9 cellular contexts compared by ENCODE assay signal in the genomic region with DNA sequence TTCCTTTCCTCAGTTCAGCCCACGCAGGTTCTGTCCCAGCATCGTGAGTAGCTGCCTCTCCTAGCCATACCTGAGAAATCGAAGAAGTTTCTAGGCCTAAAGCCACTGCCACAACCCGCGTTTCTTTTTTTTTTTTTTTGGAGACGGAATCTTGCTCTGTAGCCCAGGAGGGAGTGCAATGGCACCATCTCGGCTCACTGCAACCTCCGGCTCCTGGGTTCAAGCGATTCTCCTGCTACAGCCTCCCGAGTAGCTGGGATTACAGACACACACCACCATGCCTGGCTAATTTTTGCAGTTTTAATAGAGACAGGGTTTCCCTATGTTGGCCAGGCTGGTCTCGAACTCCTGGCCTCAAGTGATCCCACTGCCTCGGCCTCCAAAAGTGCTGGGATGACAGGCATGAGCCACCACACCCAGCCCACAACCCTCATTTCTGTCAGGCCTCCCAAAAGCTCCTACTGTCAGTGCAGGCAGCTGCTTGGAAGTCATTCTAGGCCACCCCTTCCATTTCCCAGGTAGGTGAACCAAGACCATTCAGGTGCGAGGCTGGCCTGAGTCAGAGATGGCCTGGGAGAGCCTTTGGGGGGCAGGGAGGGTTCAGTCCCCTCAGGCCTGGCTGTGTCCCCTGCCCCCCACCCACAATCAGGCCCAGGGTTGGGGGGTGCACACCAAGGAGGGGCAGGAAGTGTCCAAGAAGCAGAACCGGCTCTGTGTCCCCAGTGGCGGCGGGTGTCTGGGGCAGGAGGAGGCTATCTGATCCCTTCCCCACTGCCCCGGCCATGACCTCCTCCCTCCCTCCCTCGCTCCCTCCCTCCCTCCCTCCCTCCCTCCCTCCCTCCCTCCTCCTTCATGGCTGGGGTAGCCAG. TPM values are rescaled to one million over a fixed set of nuclear protein-coding genes. Genes with fewer than 3 reads are reported as not detected.
A peak's percentile ranks its signal among the peaks of the same experiment; 100 is the strongest.
DNase-seq lines count a peak whose midpoint lies in the region; ATAC-seq and TF ChIP-seq lines count a peak whose summit lies in the region.
"Had no signal": no experiment of that assay in that cellular context is flagged by ENCODE, and none has a peak within 500 bp of the region (broad histone marks: within the 10 kb centered on the region; RNA-seq: fewer than 3 reads in every experiment).

No MANE protein-coding gene starts in this region.

- H3K4me3 ChIP-seq in HUES48 (ENCODE audit: low read depth, low read length) (0 out of 2 replicates have a peak overlapping the region, but pooled peaks have one; percentile 61), esophagus squamous epithelium (peak overlapping the region in 2 of 4 donors; percentile 54 to 68), gastrocnemius medialis (peak overlapping the region in 3 of 4 donors; percentile 52 to 59 (median 56))

- H3K4me1 Mint-ChIP-seq in T-helper 2 cell treated with Interferon-gamma antibody and Interleukin-4, amounts not matched to agents 5 μg/mL and 100 μg/mL, for 36 hours (ENCODE audit: low read depth): peaks cover 65% of the 10 kb centered on the region

- H3K27me3 Mint-ChIP-seq in T-helper 2 cell treated with Interferon-gamma antibody and Interleukin-4, amounts not matched to agents 5 μg/mL and 100 μg/mL, for 36 hours (ENCODE audit: low read depth): no peaks in the 10 kb centered on the region

- ATAC-seq in gastrocnemius medialis: no peak
- ATAC-seq in GM21381 (IDR thresholded peaks at IDR 0.05; ENCODE audit: unreplicated experiment): no peak

- H3K27me3 ChIP-seq in HUES48 (ENCODE audit: control insufficient read depth, insufficient read depth, low read length) (peaks cover 32% of the 10 kb centered on the region), esophagus squamous epithelium (peaks cover 0 to 41% (median 0%) of the 10 kb centered on the region in 4 donors), gastrocnemius medialis (no peaks in the 10 kb centered on the region)
- H3K27me3 ChIP-seq: right lobe of liver had no signal

- 63 to 80% methylated on average over 9 to 13 of the region's 18 CpGs for WGBS in esophagus squamous epithelium, 2 donors

- H3K27ac Mint-ChIP-seq in T-helper 2 cell treated with Interferon-gamma antibody and Interleukin-4, amounts not matched to agents 5 μg/mL and 100 μg/mL, for 36 hours: peak overlapping the region; percentile 97

- peaks cover 28% of the 10 kb centered on the region for H3K36me3 Mint-ChIP-seq in T-helper 2 cell treated with Interferon-gamma antibody and Interleukin-4, amounts not matched to agents 5 μg/mL and 100 μg/mL, for 36 hours (ENCODE audit: low read depth)

- H3K36me3 ChIP-seq in HUES48 (ENCODE audit: control insufficient read depth, insufficient read depth, low read length) (no peaks in the 10 kb centered on the region), esophagus squamous epithelium (no peaks in the 10 kb centered on the region), gastrocnemius medialis (no peaks in the 10 kb centered on the region)
- H3K36me3 ChIP-seq: right lobe of liver had no signal

- TF ChIP-seq CTCF in esophagus squamous epithelium (IDR thresholded peaks at IDR 0.05) (no peak), gastrocnemius medialis (IDR thresholded peaks at IDR 0.05 in 4 of 5, conservative IDR thresholded peaks at IDR 0.05 in 1 of 5) (no peak)

- H3K4me1 ChIP-seq in HUES48 (ENCODE audit: control insufficient read depth, insufficient read depth, low read length) (peaks cover 28% of the 10 kb centered on the region), esophagus squamous epithelium (peaks cover 23 to 57% (median 25%) of the 10 kb centered on the region in 3 donors), gastrocnemius medialis (no peaks in the 10 kb centered on the region)

- in situ Hi-C loops in gastrocnemius medialis (cut with MboI; ENCODE audit: low sequenced_read_pairs in 4 of 4): no loop called here

- no peaks in the 10 kb centered on the region for H3K9me3 ChIP-seq in HUES48 (ENCODE audit: control insufficient read depth, insufficient read depth, low read length)
- no peaks in the 10 kb centered on the region for H3K9me3 ChIP-seq in esophagus squamous epithelium
- no peaks in the 10 kb centered on the region for H3K9me3 ChIP-seq in gastrocnemius medialis
- H3K9me3 ChIP-seq: right lobe of liver had no signal

- TF ChIP-seq POLR2A in esophagus squamous epithelium (IDR thresholded peaks at IDR 0.05) (no peak), gastrocnemius medialis (IDR thresholded peaks at IDR 0.05) (no peak)

- no peak overlapping the region for H3K9ac ChIP-seq in HUES48 (ENCODE audit: low read depth, low read length)

- peak overlapping the region; percentile 42 for H3K27ac ChIP-seq in HUES48 (ENCODE audit: low read depth, low read length)
- peak overlapping the region; percentile 11 to 71 (median 20) for H3K27ac ChIP-seq in esophagus squamous epithelium
- no peak overlapping the region for H3K27ac ChIP-seq in gastrocnemius medialis
- H3K27ac ChIP-seq: right lobe of liver had no signal

- intact Hi-C loops in esophagus squamous epithelium (cut with DNase I): no loop called here
- intact Hi-C loops in gastrocnemius medialis (cut with DNase I; ENCODE audit: low total_unique reads): no loop called here

- no peaks in the 10 kb centered on the region for H3K9me3 Mint-ChIP-seq in T-helper 2 cell treated with Interferon-gamma antibody and Interleukin-4, amounts not matched to agents 5 μg/mL and 100 μg/mL, for 36 hours

- no peak for DNase-seq in T-helper 2 cell treated with Interferon-gamma antibody and Interleukin-4, amounts not matched to agents 5 μg/mL and 100 μg/mL, for 36 hours (ENCODE audit: low spot score)
- no peak for DNase-seq in esophagus squamous epithelium (lab: John Stamatoyannopoulos, UW)
- DNase-seq in gastrocnemius medialis: no peak
- no peak for DNase-seq in NCI-H446 treated with DMSO at 0.1 percent for 48 hours (lab: John Stamatoyannopoulos, UW)
- DNase-seq in stimulated activated CD4-positive, alpha-beta T cell treated with anti-CD3 and anti-CD28 coated beads, Interleukin-4, amount 100 ng/mL, for 4 hours: no peak
- no peak for DNase-seq in hippocampal formation (lab: John Stamatoyannopoulos, UW)

- peak overlapping the region; percentile 92 for H3K4me3 Mint-ChIP-seq in T-helper 2 cell treated with Interferon-gamma antibody and Interleukin-4, amounts not matched to agents 5 μg/mL and 100 μg/mL, for 36 hours

RNA-seq across cellular contexts. Expression of a gene that starts 47.2 kb away (rescaled TPM):
- total RNA-seq in esophagus squamous epithelium: 1 to 10 TPM; 1.5 to 5.1 (median 3.0) TPM
- total RNA-seq in gastrocnemius medialis: 1 to 10 TPM; 1.4 to 1.9 (median 1.7) TPM

Comparison
In these comparisons a context has a peak if more than half of its experiments do, and no peak if none do; other contexts are left out.
1. H3K27ac ChIP-seq: peak in HUES48 (single experiment) and esophagus squamous epithelium (4 of 4); none in gastrocnemius medialis (0 of 4).